11 cellular contexts compared by ENCODE assay signal in genomic region chr21:45295576-45296365, GRCh38. TPM values are rescaled to one million over a fixed set of nuclear protein-coding genes. Genes with fewer than 3 reads are reported as not detected.
DNase-seq lines count a peak whose midpoint lies in the region; ATAC-seq and TF ChIP-seq lines count a peak whose summit lies in the region.
"Had no signal": no experiment of that assay in that cellular context is flagged by ENCODE, and none has a peak within 500 bp of the region (broad histone marks: within the 10 kb centered on the region; RNA-seq: fewer than 3 reads in every experiment).

No MANE protein-coding gene starts in this region.

- H3K27me3 ChIP-seq in PC-3 (ENCODE audit: low read length) = no peaks in the 10 kb centered on the region
- no peaks in the 10 kb centered on the region for H3K27me3 ChIP-seq in mesenchymal stem cell (ENCODE audit: control insufficient read depth in 1 of 2, insufficient read depth in 1 of 2, low read length in 2 of 2)
- no peaks in the 10 kb centered on the region for H3K27me3 ChIP-seq in tibial nerve

- H2BK120ac ChIP-seq in mesenchymal stem cell (ENCODE audit: low read depth, low read length) = peak overlapping the region; percentile 88

- peaks cover 21% of the 10 kb centered on the region for H3K79me2 ChIP-seq in PC-3 (ENCODE audit: low read length)

- WGBS in mesenchymal stem cell = 18% methylated on average over 21 of the region's 27 CpGs
- 73 to 77% methylated on average over 27 of the region's 27 CpGs for WGBS in tibial nerve, 2 donors

- intact Hi-C loops in PC-3 (cut with micrococcal nuclease) = loop anchor here (1.0 kb wide), 1 partner anchor 69 kb away; no protein-coding TSS in a partner anchor

- CTCF ChIA-PET in PC-3 (lab: Charles Lee) = interaction anchor here (0.6 kb wide), 1 partner anchor 159 kb away, joined by 5 read pairs; no protein-coding TSS in a partner anchor

- peaks cover 3% of the 10 kb centered on the region for H3K36me3 Mint-ChIP-seq in chondrocyte (ENCODE audit: low read depth)

- no peaks in the 10 kb centered on the region for H3K27me3 Mint-ChIP-seq in chondrocyte (ENCODE audit: low read depth)

- no peak for TF ChIP-seq EP300 in tibial nerve (IDR thresholded peaks at IDR 0.05)

- peak overlapping the region; percentile 96 to 99 for H3K18ac ChIP-seq in mesenchymal stem cell (ENCODE audit: low read depth in 1 of 2, low read length in 2 of 2)

- H2AFZ ChIP-seq in PC-3 (ENCODE audit: low read length) = peak overlapping the region; percentile 33
- no peak overlapping the region for H2AFZ ChIP-seq in mesenchymal stem cell (ENCODE audit: low read depth, low read length)

- peak overlapping the region; percentile 77 for H3K9ac ChIP-seq in PC-3 (ENCODE audit: low read length)
- H3K9ac ChIP-seq in mesenchymal stem cell (ENCODE audit: low read length) = peak overlapping the region; percentile 86

- peak; percentile 61 for ATAC-seq in PC-3
- ATAC-seq in HG03108 (IDR thresholded peaks at IDR 0.05; ENCODE audit: unreplicated experiment) = no peak

- peak overlapping the region; percentile 93 to 99 for H3K4ac ChIP-seq in mesenchymal stem cell (ENCODE audit: low read depth in 1 of 2, low read length in 2 of 2)

- peak; percentile 84 for DNase-seq in PC-3
- DNase-seq in chondrocyte (ENCODE audit: low spot score) = peak; percentile 40
- peak; percentile 97 for DNase-seq in mesenchymal stem cell
- DNase-seq in tibial nerve (ENCODE audit: low spot score in 2 of 2) = peak in 1 of 2 donors; percentile 10
- DNase-seq in cortex of kidney (lab: John Stamatoyannopoulos, UW) = no peak
- DNase-seq in NCI-H2107 (lab: John Stamatoyannopoulos, UW) = no peak
- DNase-seq: anterior cingulate cortex; NCI-H1694; stimulated activated naive CD4-positive, alpha-beta T cell treated with Interleukin-2 at 50 U/mL for 16 hours; T-helper 2 cell had no signal

- peaks cover 91% of the 10 kb centered on the region for H3K4me1 Mint-ChIP-seq in chondrocyte (ENCODE audit: low read depth)

- H3K36me3 ChIP-seq in PC-3 (ENCODE audit: low read depth, low read length) (no peaks in the 10 kb centered on the region), mesenchymal stem cell (ENCODE audit: control insufficient read depth in 1 of 2, insufficient read depth in 2 of 2, low read depth in 1 of 2, low read length in 2 of 2) (peaks cover 0 to 9% of the 10 kb centered on the region in 2 experiments), tibial nerve (no peaks in the 10 kb centered on the region)

- peak overlapping the region; percentile 96 for H4K8ac ChIP-seq in mesenchymal stem cell (ENCODE audit: low read length)

- H3K4me3 ChIP-seq in PC-3 (ENCODE audit: low read length) (peak overlapping the region; percentile 32), mesenchymal stem cell (ENCODE audit: insufficient read depth in 1 of 2, low read depth in 1 of 2, low read length in 2 of 2) (no peak overlapping the region), tibial nerve (no peak overlapping the region)

- H4K20me1 ChIP-seq in PC-3 (ENCODE audit: low read length) = no peaks in the 10 kb centered on the region

- H3K27ac Mint-ChIP-seq in chondrocyte (ENCODE audit: unreplicated experiment) = peak overlapping the region; percentile 99

- H3F3A ChIP-seq in PC-3 (ENCODE audit: low read length, unreplicated experiment) = no peaks in the 10 kb centered on the region

- peak overlapping the region; percentile 19 for H2BK5ac ChIP-seq in mesenchymal stem cell (ENCODE audit: low read depth, low read length, poor library complexity, severe bottlenecking)

- peak overlapping the region; percentile 85 for H2AK5ac ChIP-seq in mesenchymal stem cell (ENCODE audit: low read length, severe bottlenecking)

- peak overlapping the region; percentile 100 for H4K91ac ChIP-seq in mesenchymal stem cell (ENCODE audit: low read length)

- peak overlapping the region; percentile 62 for H3K4me3 Mint-ChIP-seq in chondrocyte (ENCODE audit: unreplicated experiment)

- no peak for TF ChIP-seq POLR2A in tibial nerve (IDR thresholded peaks at IDR 0.05)

- H3K23ac ChIP-seq in mesenchymal stem cell (ENCODE audit: low read length in 2 of 2) = no peak overlapping the region

- H3K4me2 ChIP-seq in PC-3 (ENCODE audit: low read length) = peak overlapping the region; percentile 72
- peak overlapping the region; percentile 40 for H3K4me2 ChIP-seq in mesenchymal stem cell (ENCODE audit: low read length, poor library complexity, severe bottlenecking)

- H3K4me1 ChIP-seq in PC-3 (ENCODE audit: insufficient read depth, low read length) (peaks cover 48% of the 10 kb centered on the region), mesenchymal stem cell (ENCODE audit: control insufficient read depth, insufficient read depth, low read depth, low read length) (peaks cover 49% of the 10 kb centered on the region), tibial nerve (peaks cover 0 to 56% (median 38%) of the 10 kb centered on the region in 4 donors)

- peak overlapping the region; percentile 90 for H3K27ac ChIP-seq in PC-3 (ENCODE audit: low read length)
- peak overlapping the region; percentile 94 for H3K27ac ChIP-seq in mesenchymal stem cell (ENCODE audit: low read length, poor library complexity, severe bottlenecking)
- peak overlapping the region; percentile 80 to 93 (median 84) for H3K27ac ChIP-seq in tibial nerve

- TSS peak; percentile 13 for BruUV-seq in PC-3 (replicated peaks; lab: Mats Ljungman, UMichigan)

- no peak overlapping the region for H2BK15ac ChIP-seq in mesenchymal stem cell (ENCODE audit: low read depth, poor library complexity, severe bottlenecking)

- peak overlapping the region in 1 of 2 experiments; percentile 45 for H3K14ac ChIP-seq in mesenchymal stem cell (ENCODE audit: low read length in 2 of 2)

- no peaks in the 10 kb centered on the region for H3K9me2 ChIP-seq in PC-3 (replicated peaks; ENCODE audit: low read length)

- H3K9me3 Mint-ChIP-seq in chondrocyte (ENCODE audit: low read depth) = peaks cover 9% of the 10 kb centered on the region

- H2BK12ac ChIP-seq in mesenchymal stem cell (ENCODE audit: low read length in 2 of 2) = peak overlapping the region; percentile 90 to 99

- POLR2A ChIA-PET in PC-3 (lab: Charles Lee; ENCODE audit: unreplicated experiment) = interaction anchor here (0.9 kb wide), 1 partner anchor 40 kb away, joined by 8 read pairs; no protein-coding TSS in a partner anchor

- H3K9me3 ChIP-seq in PC-3 (ENCODE audit: low read length) (no peaks in the 10 kb centered on the region), mesenchymal stem cell (ENCODE audit: control insufficient read depth, low read length) (peaks cover 6% of the 10 kb centered on the region), tibial nerve (no peaks in the 10 kb centered on the region)

- H3K79me1 ChIP-seq in mesenchymal stem cell (replicated peaks; ENCODE audit: low read length, poor library complexity, severe bottlenecking) = peaks cover 20% of the 10 kb centered on the region

- TF ChIP-seq CTCF in PC-3 (conservative IDR thresholded peaks at IDR 0.05; ENCODE audit: low read depth, low read length) (no peak), chondrocyte (IDR thresholded peaks at IDR 0.05) (no peak), tibial nerve (IDR thresholded peaks at IDR 0.05) (no peak)

RNA-seq across cellular contexts. Expression of gene POFUT2, which starts 8.1 kb away (rescaled TPM):
- 19.6 and 28.2 TPM in 2 replicates for total RNA-seq in PC-3 (2014; rRNA removed)
- total RNA-seq in chondrocyte = 59.9 to 73.6 TPM (median 72.4 TPM) in 3 replicates
- polyA plus RNA-seq in mesenchymal stem cell (2013, experiment 1 of 2) = 75.1 TPM
- polyA plus RNA-seq in mesenchymal stem cell (2013, experiment 2 of 2) = 76.3 TPM
- 10 to 100 TPM; 19.5 to 66.3 (median 35.1) TPM for total RNA-seq in tibial nerve

Comparison
In these comparisons a context has a peak if more than half of its experiments do, and no peak if none do; other contexts are left out.
1. DNase-seq: peak in PC-3 (single experiment), chondrocyte (single experiment) and mesenchymal stem cell (single experiment); none in cortex of kidney (single experiment) and NCI-H2107 (single experiment).
2. Peak in every context shown above with its lines, with median percentiles within 50 percentile points of each other: H3K27ac ChIP-seq.